8 cellular contexts compared by ENCODE assay signal in genomic region chr17:55238931-55239297, GRCh38.
A peak's percentile ranks its signal among the peaks of the same experiment; 100 is the strongest.
DNase-seq lines count a peak whose midpoint lies in the region; ATAC-seq and TF ChIP-seq lines count a peak whose summit lies in the region.

No MANE protein-coding gene starts in this region.

- no peak for TF ChIP-seq CTCF in GM12875 (IDR thresholded peaks at IDR 0.05; ENCODE audit: borderline replicate concordance, insufficient read depth, low read depth, low read length)
- no peak for TF ChIP-seq CTCF in astrocyte of the spinal cord (IDR thresholded peaks at IDR 0.05; ENCODE audit: low read depth, low read length)

- peak; percentile 60 for DNase-seq in NCI-H2227 (lab: John Stamatoyannopoulos, UW; ENCODE audit: unreplicated experiment)
- DNase-seq in astrocyte of the spinal cord (ENCODE audit: low read depth, low spot score), result no peak
- peak; percentile 14 for DNase-seq in iris pigment epithelial cell (ENCODE audit: low read depth)
- no peak for DNase-seq in stimulated activated naive B cell treated with anti-CD40 and anti-IgM and Interleukin-4, amounts not matched to agents 10 μg/mL and 1 μg/mL and 100 μg/mL, for 72 hours
- no peak for DNase-seq in AML-193 (lab: John Stamatoyannopoulos, UW)

- peak overlapping the region; percentile 61 to 72 for H3K4me3 Mint-ChIP-seq in stimulated activated naive B cell treated with anti-CD40 and anti-IgM and Interleukin-4, amounts not matched to agents 10 μg/mL and 1 μg/mL and 100 μg/mL, for 72 hours

- H3K27me3 Mint-ChIP-seq in stimulated activated naive B cell treated with anti-CD40 and anti-IgM and Interleukin-4, amounts not matched to agents 10 μg/mL and 1 μg/mL and 100 μg/mL, for 72 hours, result peaks cover 38 to 68% of the 10 kb centered on the region in 2 donors

- ATAC-seq in HG02642 (IDR thresholded peaks at IDR 0.05; ENCODE audit: poor library complexity, unreplicated experiment) (peak; percentile 13), GM21367 (IDR thresholded peaks at IDR 0.05; ENCODE audit: unreplicated experiment) (no peak)
- peak in 1 of 2 donors; percentile 26 for ATAC-seq in stimulated activated naive B cell treated with anti-CD40 and anti-IgM and Interleukin-4, amounts not matched to agents 10 μg/mL and 1 μg/mL and 100 μg/mL, for 72 hours (replicated peaks)

- peaks cover 4 to 6% of the 10 kb centered on the region in 2 donors for H3K4me1 Mint-ChIP-seq in stimulated activated naive B cell treated with anti-CD40 and anti-IgM and Interleukin-4, amounts not matched to agents 10 μg/mL and 1 μg/mL and 100 μg/mL, for 72 hours

- H3K4me3 ChIP-seq in GM12875 (ENCODE audit: low read depth, low read length) (peak overlapping the region; percentile 56), astrocyte of the spinal cord (ENCODE audit: low read depth, low read length) (peak overlapping the region; percentile 60)

- H3K9me3 Mint-ChIP-seq in stimulated activated naive B cell treated with anti-CD40 and anti-IgM and Interleukin-4, amounts not matched to agents 10 μg/mL and 1 μg/mL and 100 μg/mL, for 72 hours, result peaks cover 0 to 2% of the 10 kb centered on the region in 2 donors

- no peaks in the 10 kb centered on the region for H3K36me3 Mint-ChIP-seq in stimulated activated naive B cell treated with anti-CD40 and anti-IgM and Interleukin-4, amounts not matched to agents 10 μg/mL and 1 μg/mL and 100 μg/mL, for 72 hours

- in situ Hi-C loops in astrocyte of the spinal cord (cut with HindIII; ENCODE audit: low sequenced_read_pairs), result no loop called here

- H3K27ac Mint-ChIP-seq in stimulated activated naive B cell treated with anti-CD40 and anti-IgM and Interleukin-4, amounts not matched to agents 10 μg/mL and 1 μg/mL and 100 μg/mL, for 72 hours, result no peak overlapping the region

Comparison
In these comparisons a context has a peak if more than half of its experiments do, and no peak if none do; other contexts are left out.
1. DNase-seq: peak in NCI-H2227 (single experiment) and iris pigment epithelial cell (single experiment); none in astrocyte of the spinal cord (single experiment), stimulated activated naive B cell treated with anti-CD40 and anti-IgM and Interleukin-4, amounts not matched to agents 10 μg/mL and 1 μg/mL and 100 μg/mL, for 72 hours (single experiment) and AML-193 (0 of 2).